In the genomic region with DNA sequence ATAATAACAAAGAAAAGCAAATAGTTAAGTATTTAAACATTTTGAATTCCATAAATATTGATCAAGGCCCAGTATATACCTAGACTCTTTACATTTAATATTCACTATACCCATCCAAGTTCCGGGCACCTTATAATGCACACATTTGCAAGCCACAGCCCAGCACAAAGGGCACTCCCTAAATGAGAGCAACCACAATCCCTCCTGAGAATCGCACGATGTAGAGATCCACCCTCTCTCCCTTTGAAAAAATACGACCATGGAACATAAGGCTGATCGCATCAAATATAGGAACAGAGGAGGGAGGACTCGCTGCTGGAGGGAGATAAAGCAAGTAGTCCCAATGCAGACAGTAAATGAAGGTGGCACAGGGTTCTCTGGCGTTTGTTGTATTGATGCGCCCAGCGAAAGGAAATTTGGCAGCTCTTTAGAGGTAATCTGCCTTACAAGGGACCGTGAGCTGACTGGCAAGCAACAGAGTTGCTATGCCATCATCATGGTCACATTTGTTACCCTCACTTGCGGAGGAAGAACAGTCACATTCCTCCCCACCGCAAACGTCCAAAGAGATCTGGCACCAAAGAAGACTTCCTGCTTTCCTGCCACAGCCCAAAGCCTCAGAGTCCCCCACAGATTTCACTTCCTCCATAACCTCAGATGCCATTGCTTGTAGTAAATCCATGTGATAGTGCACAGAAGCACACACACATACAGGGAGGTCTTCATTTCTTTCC, we compare ENCODE assay signal across 9 cellular contexts. TPM values are rescaled to one million over a fixed set of nuclear protein-coding genes. Genes with fewer than 3 reads are reported as not detected.
DNase-seq lines count a peak whose midpoint lies in the region; ATAC-seq and TF ChIP-seq lines count a peak whose summit lies in the region.
"Had no signal": no experiment of that assay in that cellular context is flagged by ENCODE, and none has a peak within 500 bp of the region (broad histone marks: within the 10 kb centered on the region; RNA-seq: fewer than 3 reads in every experiment).

No MANE protein-coding gene starts in this region.

- POLR2A ChIA-PET in activated CD4-positive, alpha-beta memory T cell treated with anti-CD3 and anti-CD28 coated beads, Interleukin-2, amount 10 ng/mL, durations not matched to agents 7 days and 5 days (lab: Charles Lee) = no interaction called here

- H3K27ac Mint-ChIP-seq in activated CD4-positive, alpha-beta memory T cell treated with anti-CD3 and anti-CD28 coated beads, Interleukin-2, amount 10 ng/mL, durations not matched to agents 7 days and 5 days = no peak overlapping the region
- H3K27ac Mint-ChIP-seq in stimulated activated naive CD8-positive, alpha-beta T cell treated with anti-CD3 and anti-CD28 coated beads, Interleukin-15, amount 100 ng/mL, for 72 hours = peak overlapping the region in 1 of 2 donors; percentile 44

- peaks cover 15% of the 10 kb centered on the region for H3K4me1 ChIP-seq in DOHH2 (ENCODE audit: control insufficient read depth, low read length)

- H3K27ac ChIP-seq in DOHH2 (ENCODE audit: low read depth, low read length) = no peak overlapping the region

- no peaks in the 10 kb centered on the region for H3F3A ChIP-seq in DOHH2 (ENCODE audit: control insufficient read depth, insufficient read depth)

- H3K9me2 ChIP-seq in DOHH2 (replicated peaks; ENCODE audit: control insufficient read depth, low read length) = no peaks in the 10 kb centered on the region

- H3K9me3 ChIP-seq in DOHH2 (ENCODE audit: control insufficient read depth, insufficient read depth, low read length) = no peaks in the 10 kb centered on the region

- H3K4me1 Mint-ChIP-seq in activated CD4-positive, alpha-beta memory T cell treated with anti-CD3 and anti-CD28 coated beads, Interleukin-2, amount 10 ng/mL, durations not matched to agents 7 days and 5 days = peaks cover 12% of the 10 kb centered on the region
- H3K4me1 Mint-ChIP-seq in stimulated activated naive CD8-positive, alpha-beta T cell treated with anti-CD3 and anti-CD28 coated beads, Interleukin-15, amount 100 ng/mL, for 72 hours = peaks cover 15% of the 10 kb centered on the region

- CTCF ChIA-PET in activated CD4-positive, alpha-beta memory T cell treated with anti-CD3 and anti-CD28 coated beads, Interleukin-2, amount 10 ng/mL, durations not matched to agents 7 days and 5 days (lab: Charles Lee) = interaction anchor here (1.8 kb wide), 1 partner anchor 9 kb away, joined by 7 read pairs; no protein-coding TSS in a partner anchor

- peaks cover 18% of the 10 kb centered on the region for H3K27me3 Mint-ChIP-seq in activated CD4-positive, alpha-beta memory T cell treated with anti-CD3 and anti-CD28 coated beads, Interleukin-2, amount 10 ng/mL, durations not matched to agents 7 days and 5 days
- no peaks in the 10 kb centered on the region for H3K27me3 Mint-ChIP-seq in stimulated activated naive CD8-positive, alpha-beta T cell treated with anti-CD3 and anti-CD28 coated beads, Interleukin-15, amount 100 ng/mL, for 72 hours

- H3K9me3 Mint-ChIP-seq in activated CD4-positive, alpha-beta memory T cell treated with anti-CD3 and anti-CD28 coated beads, Interleukin-2, amount 10 ng/mL, durations not matched to agents 7 days and 5 days = no peaks in the 10 kb centered on the region
- no peaks in the 10 kb centered on the region for H3K9me3 Mint-ChIP-seq in stimulated activated naive CD8-positive, alpha-beta T cell treated with anti-CD3 and anti-CD28 coated beads, Interleukin-15, amount 100 ng/mL, for 72 hours

- no peak for TF ChIP-seq CTCF in DOHH2 (IDR thresholded peaks at IDR 0.05; ENCODE audit: low read depth, low read length, poor library complexity, severe bottlenecking)

- ATAC-seq in GM19438 (IDR thresholded peaks at IDR 0.05; ENCODE audit: low read depth, unreplicated experiment) (peak; percentile 92), HG03439 (IDR thresholded peaks at IDR 0.05; ENCODE audit: unreplicated experiment) (peak; percentile 70)
- ATAC-seq in stimulated activated naive CD8-positive, alpha-beta T cell treated with anti-CD3 and anti-CD28 coated beads, Interleukin-15, amount 100 ng/mL, for 72 hours = peak; percentile 83

- H3K27me3 ChIP-seq in DOHH2 (ENCODE audit: control insufficient read depth, low read length) = no peaks in the 10 kb centered on the region

- H3K4me3 ChIP-seq in DOHH2 (ENCODE audit: low read length) = peak overlapping the region; percentile 40

- no peaks in the 10 kb centered on the region for H3K36me3 Mint-ChIP-seq in activated CD4-positive, alpha-beta memory T cell treated with anti-CD3 and anti-CD28 coated beads, Interleukin-2, amount 10 ng/mL, durations not matched to agents 7 days and 5 days (ENCODE audit: low read depth)

- H3K36me3 ChIP-seq in DOHH2 (ENCODE audit: control insufficient read depth, low read length) = no peaks in the 10 kb centered on the region

- H4K20me1 ChIP-seq in DOHH2 (ENCODE audit: control insufficient read depth, insufficient read depth, low read depth, low read length) = no peaks in the 10 kb centered on the region

- no peak overlapping the region for H3K4me3 Mint-ChIP-seq in activated CD4-positive, alpha-beta memory T cell treated with anti-CD3 and anti-CD28 coated beads, Interleukin-2, amount 10 ng/mL, durations not matched to agents 7 days and 5 days
- H3K4me3 Mint-ChIP-seq in stimulated activated naive CD8-positive, alpha-beta T cell treated with anti-CD3 and anti-CD28 coated beads, Interleukin-15, amount 100 ng/mL, for 72 hours = peak overlapping the region in 1 of 2 donors; percentile 4

- H3K79me2 ChIP-seq in DOHH2 (ENCODE audit: control insufficient read depth, low read length) = no peaks in the 10 kb centered on the region

- DNase-seq in activated CD4-positive, alpha-beta memory T cell treated with anti-CD3 and anti-CD28 coated beads, Interleukin-2, amount 10 ng/mL, durations not matched to agents 7 days and 5 days = peak; percentile 24
- peak in 1 of 2 donors; percentile 34 for DNase-seq in stimulated activated naive CD8-positive, alpha-beta T cell treated with anti-CD3 and anti-CD28 coated beads, Interleukin-15, amount 100 ng/mL, for 72 hours
- no peak for DNase-seq in NCI-H69 (lab: John Stamatoyannopoulos, UW)
- DNase-seq in NCI-H2107 (lab: John Stamatoyannopoulos, UW) = no peak
- DNase-seq in NCI-H526 (lab: John Stamatoyannopoulos, UW) = no peak

- H3K4me2 ChIP-seq in DOHH2 (ENCODE audit: low read length) = peak overlapping the region; percentile 57

RNA-seq across cellular contexts. Expression of a gene that starts 16.1 kb away (rescaled TPM):
- total RNA-seq in activated CD4-positive, alpha-beta memory T cell treated with anti-CD3 and anti-CD28 coated beads, Interleukin-2, amount 10 ng/mL, durations not matched to agents 7 days and 5 days = not detected
- total RNA-seq: urinary bladder had no signal

RNA-seq across cellular contexts. Expression of a gene that starts 22.5 kb away (rescaled TPM):
- total RNA-seq in activated CD4-positive, alpha-beta memory T cell treated with anti-CD3 and anti-CD28 coated beads, Interleukin-2, amount 10 ng/mL, durations not matched to agents 7 days and 5 days = not detected
- total RNA-seq: urinary bladder had no signal

RNA-seq across cellular contexts. Expression of a gene that starts 57.5 kb away (rescaled TPM):
- total RNA-seq in activated CD4-positive, alpha-beta memory T cell treated with anti-CD3 and anti-CD28 coated beads, Interleukin-2, amount 10 ng/mL, durations not matched to agents 7 days and 5 days = 100 to 1,000 TPM; 502 to 518 TPM
